Comparison of ENCODE assay signal across 26 cellular contexts in the genomic region with DNA sequence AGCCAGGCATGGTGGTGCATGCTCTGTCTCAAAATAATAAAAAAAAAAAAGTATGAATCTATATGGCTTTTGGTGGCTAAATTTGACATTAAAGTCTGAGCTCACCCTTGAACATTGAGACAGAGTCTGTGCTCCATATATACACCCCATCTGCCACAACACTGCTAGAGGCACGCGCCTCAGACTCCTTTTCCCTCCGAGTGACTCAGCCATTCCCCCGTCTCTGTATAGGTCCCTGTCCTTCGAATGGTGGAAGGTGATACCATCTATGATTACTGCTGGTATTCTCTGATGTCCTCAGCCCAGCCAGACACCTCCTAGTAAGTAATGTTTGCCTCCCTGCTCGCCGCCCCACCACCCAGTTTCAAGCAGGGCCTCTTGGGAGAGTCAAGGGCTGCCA. TPM values are rescaled to one million over a fixed set of nuclear protein-coding genes. Genes with fewer than 3 reads are reported as not detected.
"Had no signal": no experiment of that assay in that cellular context is flagged by ENCODE, and none has a peak within 500 bp of the region (broad histone marks: within the 10 kb centered on the region; RNA-seq: fewer than 3 reads in every experiment).

No MANE protein-coding gene starts in this region.

- H3K36me3 ChIP-seq: SJCRH30 had no signal

- H3K27ac ChIP-seq: KMS-11, RWPE1, SJCRH30 had no signal

- H3K4me2 ChIP-seq: KMS-11 had no signal

- H3K9me3 ChIP-seq: SJCRH30 had no signal

- H3K9ac ChIP-seq: KMS-11 had no signal

- H3K27me3 ChIP-seq: SJCRH30 had no signal

- ATAC-seq: HepG2, Panc1, PC-3, SK-N-SH treated with all-trans-retinoic acid at 6 μM for 48 hours had no signal

- DNase-seq: IMR-90, Kasumi-1, MM.1S, NCI-H1092, NCI-H1105 treated with DMSO at 0.1 percent for 48 hours, NCI-H1417 treated with DMSO at 0.1 percent for 48 hours, NCI-H146, NCI-H1694 treated with DMSO at 0.1 percent for 48 hours, NCI-H1930, NCI-H2081, NCI-H2171, NCI-H226, NCI-H446, NCI-H510A, NCI-H524 treated with DMSO at 0.1 percent for 48 hours, NCI-H69, NCI-H774, PC-3, SHP77 treated with DMSO at 0.1 percent for 48 hours, SJCRH30 had no signal

- H3K4me3 ChIP-seq: SJCRH30 had no signal

- H3K4me1 ChIP-seq: SJCRH30 had no signal

RNA-seq across cellular contexts. Expression of a gene that starts 4.5 kb away (rescaled TPM):
- total RNA-seq: HT-29 had no signal

RNA-seq across cellular contexts. Expression of a gene that starts 17.0 kb away (rescaled TPM):
- total RNA-seq: HepG2, HT-29, SJCRH30 had no signal
- polyA plus RNA-seq: HepG2 had no signal

RNA-seq across cellular contexts. Expression of a gene that starts 49.8 kb away (rescaled TPM):
- total RNA-seq: HepG2, HT-29, IMR-90, PC-3 had no signal
- polyA plus RNA-seq: HepG2 had no signal
